8 cellular contexts compared by ENCODE assay signal in genomic region chr19:57815247-57816075, GRCh38. TPM values are rescaled to one million over a fixed set of nuclear protein-coding genes. Genes with fewer than 3 reads are reported as not detected.
DNase-seq lines count a peak whose midpoint lies in the region; ATAC-seq, FAIRE-seq and TF ChIP-seq lines count a peak whose summit lies in the region.

No MANE protein-coding gene starts in this region.

- intact Hi-C loops in A673 (cut with micrococcal nuclease; ENCODE audit: unreplicated experiment) = no loop called here
- intact Hi-C loops in naive thymus-derived CD4-positive, alpha-beta T cell (cut with micrococcal nuclease) = loop anchor here (1.0 to 10.0 kb wide), 12 partner anchors 34 to 589 kb away; partner anchors contain the start of genes ZNF416 (in 2 of the 2), ZNF551 (in 2 of the 2), ZNF586 (in 2 of the 2) and ZNF211 (in 1 of the 2)

- no peak overlapping the region for H3K9ac ChIP-seq in HUES64 (ENCODE audit: low read depth, low read length)

- H3K36me3 ChIP-seq in A673 (ENCODE audit: insufficient read depth, low read length, poor library complexity, severe bottlenecking) (peaks cover 4% of the 10 kb centered on the region), HUES64 (ENCODE audit: insufficient read depth, low read length) (peaks cover 14% of the 10 kb centered on the region), bronchial epithelial cell (ENCODE audit: control insufficient read depth, insufficient read depth, low read length) (peaks cover under 1% of the 10 kb centered on the region)
- H3K36me3 ChIP-seq in naive thymus-derived CD4-positive, alpha-beta T cell (ENCODE audit: control insufficient read depth in 2 of 3, insufficient read depth in 3 of 3, low read length in 3 of 3) = peaks cover 0 to 13% (median 0%) of the 10 kb centered on the region in 3 experiments

- H3K36me3 Mint-ChIP-seq in naive thymus-derived CD4-positive, alpha-beta T cell = peaks cover under 1 to 22% (median 6%) of the 10 kb centered on the region in 5 donors

- ATAC-seq in naive thymus-derived CD4-positive, alpha-beta T cell = no peak
- no peak for ATAC-seq in GM18867 (IDR thresholded peaks at IDR 0.05; ENCODE audit: unreplicated experiment)

- WGBS in HUES64 = 91% methylated on average over 17 of the region's 17 CpGs

- peak overlapping the region; percentile 93 to 98 (median 96) for H3K4me3 Mint-ChIP-seq in naive thymus-derived CD4-positive, alpha-beta T cell

- H3K4me1 Mint-ChIP-seq in naive thymus-derived CD4-positive, alpha-beta T cell = peaks cover 29 to 66% (median 57%) of the 10 kb centered on the region in 7 donors

- BruUV-seq in A673 (replicated peaks; lab: Mats Ljungman, UMichigan) = no TSS peak

- H3K4me1 ChIP-seq in A673 (ENCODE audit: insufficient read depth, low read length, poor library complexity, severe bottlenecking) = no peaks in the 10 kb centered on the region
- H3K4me1 ChIP-seq in HUES64 (ENCODE audit: insufficient read depth, low read length) = peaks cover 14% of the 10 kb centered on the region
- H3K4me1 ChIP-seq in naive thymus-derived CD4-positive, alpha-beta T cell (ENCODE audit: control insufficient read depth in 2 of 2, insufficient read depth in 2 of 2, low read length in 2 of 2) = peaks cover 10 to 30% of the 10 kb centered on the region in 2 donors

- H3K4me3 ChIP-seq in A673 (ENCODE audit: low read depth, low read length, poor library complexity, severe bottlenecking) (peak overlapping the region; percentile 95), HUES64 (ENCODE audit: low read length) (peak overlapping the region; percentile 94), bronchial epithelial cell (ENCODE audit: low read depth, low read length) (peak overlapping the region; percentile 90)
- peak overlapping the region; percentile 81 for H3K4me3 ChIP-seq in naive thymus-derived CD4-positive, alpha-beta T cell (ENCODE audit: low read length)

- CTCF ChIA-PET in A673 (lab: Charles Lee) = interaction anchor here (0.6 kb wide), 1 partner anchor 134 kb away, joined by 3 read pairs; the partner anchor contains the start of gene ZNF551
- CTCF ChIA-PET in naive thymus-derived CD4-positive, alpha-beta T cell (lab: Charles Lee) = no interaction called here

- no peak for TF ChIP-seq POLR2A in GM12891 (IDR thresholded peaks at IDR 0.05; ENCODE audit: low read depth, low read length)

- DNase-seq in A673 (ENCODE audit: low spot score) (no peak), bronchial epithelial cell (ENCODE audit: low read depth) (no peak), GM12891 (ENCODE audit: insufficient read length, low spot score) (no peak), amygdala (lab: John Stamatoyannopoulos, UW) (no peak), NAMALWA (ENCODE audit: low spot score) (no peak)
- DNase-seq in naive thymus-derived CD4-positive, alpha-beta T cell = no peak

- TF ChIP-seq CTCF in A673 (conservative IDR thresholded peaks at IDR 0.05; ENCODE audit: low read depth, low read length) = no peak
- TF ChIP-seq CTCF in bronchial epithelial cell (IDR thresholded peaks at IDR 0.05; ENCODE audit: insufficient read depth, low read length, severe bottlenecking) = no peak

- FAIRE-seq in bronchial epithelial cell (lab: Jason Lieb, UNC) (no peak), GM12891 (lab: Jason Lieb, UNC) (no peak)

- H3K9me3 ChIP-seq in A673 (ENCODE audit: low read depth, low read length, poor library complexity, severe bottlenecking) (no peaks in the 10 kb centered on the region), HUES64 (ENCODE audit: insufficient read depth, low read depth, low read length) (no peaks in the 10 kb centered on the region)
- H3K9me3 ChIP-seq in naive thymus-derived CD4-positive, alpha-beta T cell (ENCODE audit: control insufficient read depth in 2 of 3, low read length in 3 of 3) = no peaks in the 10 kb centered on the region

- no peak overlapping the region for H3K27ac ChIP-seq in A673 (ENCODE audit: low read depth, low read length, poor library complexity, severe bottlenecking)
- no peak overlapping the region for H3K27ac ChIP-seq in HUES64 (ENCODE audit: low read depth, low read length)
- peak overlapping the region; percentile 98 for H3K27ac ChIP-seq in naive thymus-derived CD4-positive, alpha-beta T cell (ENCODE audit: low read depth, low read length)

- H3K27me3 Mint-ChIP-seq in naive thymus-derived CD4-positive, alpha-beta T cell = no peaks in the 10 kb centered on the region

- peak overlapping the region; percentile 89 to 97 (median 95) for H3K27ac Mint-ChIP-seq in naive thymus-derived CD4-positive, alpha-beta T cell

- POLR2A ChIA-PET in A673 (lab: Charles Lee; ENCODE audit: low non-redundant PET) = no interaction called here
- POLR2A ChIA-PET in naive thymus-derived CD4-positive, alpha-beta T cell (lab: Charles Lee) = interaction anchor here (0.6 to 1.6 kb wide), 9 partner anchors 43 to 408 kb away, joined by 3 to 8 read pairs (median 3); partner anchors contain the start of genes ZNF417, ZNF586 and ZNF606

- H3K27me3 ChIP-seq in A673 (replicated peaks; ENCODE audit: insufficient read depth, low read depth, low read length, poor library complexity) (no peaks in the 10 kb centered on the region), HUES64 (ENCODE audit: insufficient read depth, low read length) (no peaks in the 10 kb centered on the region), bronchial epithelial cell (ENCODE audit: control insufficient read depth, insufficient read depth, low read length) (no peaks in the 10 kb centered on the region)
- H3K27me3 ChIP-seq in naive thymus-derived CD4-positive, alpha-beta T cell (ENCODE audit: control insufficient read depth in 2 of 2, insufficient read depth in 2 of 2, low read length in 2 of 2) = no peaks in the 10 kb centered on the region

- H3K9me3 Mint-ChIP-seq in naive thymus-derived CD4-positive, alpha-beta T cell = peaks cover 0 to 2% (median 0%) of the 10 kb centered on the region in 11 donors

TF ChIP-seq in GM12891, 5 proteins besides CTCF, POLR2A, EP300 and RAD21:
- no peak for TF ChIP-seq TAF1 (IDR thresholded peaks at IDR 0.05; ENCODE audit: low read depth, low read length)
- no peak for TF ChIP-seq PAX5 (IDR thresholded peaks at IDR 0.05; ENCODE audit: insufficient read depth, low read length, severe bottlenecking)
- TF ChIP-seq POLR2AphosphoS5 (IDR thresholded peaks at IDR 0.05; ENCODE audit: low read depth, low read length) = no peak
- no peak for TF ChIP-seq SPI1 (IDR thresholded peaks at IDR 0.05; ENCODE audit: low read depth, low read length)
- no peak for TF ChIP-seq POU2F2 (IDR thresholded peaks at IDR 0.05; ENCODE audit: low read depth, low read length)
TF ChIP-seq in GM12891: peak in this region for 0.

RNA-seq across cellular contexts. Expression of gene ZNF552, which starts 0.7 kb away (rescaled TPM):
- total RNA-seq in A673 (2021) (5.4 and 10.6 TPM in 2 replicates), bronchial epithelial cell (7.0 and 8.2 TPM in 2 replicates)
- polyA plus RNA-seq in HUES64 (2013, experiment 1 of 2) = 7.9 TPM
- polyA plus RNA-seq in HUES64 (2013, experiment 2 of 2) = 5.1 TPM
- total RNA-seq in naive thymus-derived CD4-positive, alpha-beta T cell = 10 to 100 TPM; 10.6 to 21.9 (median 16.3) TPM
- 10 to 100 TPM; 10.9 to 16.5 TPM for polyA plus RNA-seq in naive thymus-derived CD4-positive, alpha-beta T cell
- 6.4 TPM for polyA plus RNA-seq in GM12891 (2012; ENCODE audit: low read depth, missing spikeins)

RNA-seq across cellular contexts. Expression of gene ZNF587B, which starts 14.6 kb away (rescaled TPM):
- total RNA-seq in A673 (2021) (17.3 and 20.0 TPM in 2 replicates), bronchial epithelial cell (19.8 and 36.1 TPM in 2 replicates)
- polyA plus RNA-seq in HUES64 (2013, experiment 1 of 2) = 18.8 TPM
- 19.2 TPM for polyA plus RNA-seq in HUES64 (2013, experiment 2 of 2)
- 10 to 100 TPM; 18.9 to 32.3 (median 24.0) TPM for total RNA-seq in naive thymus-derived CD4-positive, alpha-beta T cell
- 1 to 10 TPM; 1.7 to 2.9 TPM for polyA plus RNA-seq in naive thymus-derived CD4-positive, alpha-beta T cell
- polyA plus RNA-seq in GM12891 (2012; ENCODE audit: low read depth, missing spikeins) = 12.1 TPM

RNA-seq across cellular contexts. Expression of gene ZNF587, which starts 34.2 kb away (rescaled TPM):
- total RNA-seq in A673 (2021) (40.5 and 43.2 TPM in 2 replicates), bronchial epithelial cell (11.8 and 19.5 TPM in 2 replicates)
- 10.7 TPM for polyA plus RNA-seq in HUES64 (2013, experiment 1 of 2)
- polyA plus RNA-seq in HUES64 (2013, experiment 2 of 2) = 11.9 TPM
- total RNA-seq in naive thymus-derived CD4-positive, alpha-beta T cell = 10 to 100 TPM; 46.9 to 65.1 (median 48.8) TPM
- polyA plus RNA-seq in naive thymus-derived CD4-positive, alpha-beta T cell = 1 to 10 TPM; 4.2 to 6.4 TPM
- polyA plus RNA-seq in GM12891 (2012; ENCODE audit: low read depth, missing spikeins) = 6.0 TPM

RNA-seq across cellular contexts. Expression of gene ZNF586, which starts 46.0 kb away (rescaled TPM):
- total RNA-seq in A673 (2021) (18.2 and 19.5 TPM in 2 replicates), bronchial epithelial cell (11.6 and 16.1 TPM in 2 replicates)
- 7.9 TPM for polyA plus RNA-seq in HUES64 (2013, experiment 1 of 2)
- 8.0 TPM for polyA plus RNA-seq in HUES64 (2013, experiment 2 of 2)
- total RNA-seq in naive thymus-derived CD4-positive, alpha-beta T cell = 10 to 100 TPM; 16.4 to 47.5 (median 42.6) TPM
- polyA plus RNA-seq in naive thymus-derived CD4-positive, alpha-beta T cell = 10 to 100 TPM; 25.5 to 31.8 TPM
- 12.4 TPM for polyA plus RNA-seq in GM12891 (2012; ENCODE audit: low read depth, missing spikeins)
